In genomic region chr22:39734866-39735265, GRCh38 we compare ENCODE assay signal across 28 cellular contexts.
DNase-seq lines count a peak whose midpoint lies in the region; ATAC-seq, FAIRE-seq and TF ChIP-seq lines count a peak whose summit lies in the region.
"Had no signal": no experiment of that assay in that cellular context is flagged by ENCODE, and none has a peak within 500 bp of the region (broad histone marks: within the 10 kb centered on the region; RNA-seq: fewer than 3 reads in every experiment).

No MANE protein-coding gene starts in this region.

- no peak overlapping the region for H4K91ac ChIP-seq in mesenchymal stem cell (ENCODE audit: low read length)

- no peak overlapping the region for H3K18ac ChIP-seq in mesenchymal stem cell (ENCODE audit: low read depth in 1 of 2, low read length in 2 of 2)

- H3K4me1 ChIP-seq in HEK293 (ENCODE audit: control insufficient read depth, insufficient read depth, low read length) (no peaks in the 10 kb centered on the region), mesenchymal stem cell (ENCODE audit: control insufficient read depth, insufficient read depth, low read depth, low read length) (no peaks in the 10 kb centered on the region), vagina (no peaks in the 10 kb centered on the region), A673 (ENCODE audit: insufficient read depth, low read length, poor library complexity, severe bottlenecking) (no peaks in the 10 kb centered on the region)
- H3K4me1 ChIP-seq: A549, BE2C had no signal

- H3K27me3 ChIP-seq in mesenchymal stem cell (ENCODE audit: control insufficient read depth in 1 of 2, insufficient read depth in 1 of 2, low read length in 2 of 2), result peaks cover 46 to 63% of the 10 kb centered on the region in 2 experiments
- no peaks in the 10 kb centered on the region for H3K27me3 ChIP-seq in vagina
- peaks cover 8% of the 10 kb centered on the region for H3K27me3 ChIP-seq in A673 (replicated peaks; ENCODE audit: insufficient read depth, low read depth, low read length, poor library complexity)
- H3K27me3 ChIP-seq: BLaER1 had no signal

- H3K4me3 ChIP-seq in HEK293 (ENCODE audit: low read depth, low read length), result no peak overlapping the region
- H3K4me3 ChIP-seq in mesenchymal stem cell (ENCODE audit: insufficient read depth in 1 of 2, low read depth in 1 of 2, low read length in 2 of 2), result no peak overlapping the region
- no peak overlapping the region for H3K4me3 ChIP-seq in vagina
- no peak overlapping the region for H3K4me3 ChIP-seq in A673 (ENCODE audit: low read depth, low read length, poor library complexity, severe bottlenecking)
- H3K4me3 ChIP-seq: A549, BLaER1, GM12878 had no signal

- H3K23ac ChIP-seq in mesenchymal stem cell (ENCODE audit: low read length in 2 of 2), result no peak overlapping the region

- H3K9me3 ChIP-seq in HEK293 (ENCODE audit: control insufficient read depth, insufficient read depth, low read depth, low read length) (no peaks in the 10 kb centered on the region), mesenchymal stem cell (ENCODE audit: control insufficient read depth, low read length) (peaks cover 5% of the 10 kb centered on the region), vagina (no peaks in the 10 kb centered on the region), A673 (ENCODE audit: low read depth, low read length, poor library complexity, severe bottlenecking) (no peaks in the 10 kb centered on the region)
- H3K9me3 ChIP-seq: BE2C had no signal

- peak overlapping the region; percentile 36 for H3K27ac Mint-ChIP-seq in activated naive CD8-positive, alpha-beta T cell treated with anti-CD3 and anti-CD28 coated beads for 36 hours
- H3K27ac Mint-ChIP-seq in activated naive CD8-positive, alpha-beta T cell treated with anti-CD3 and anti-CD28 coated beads, Interleukin-2, amount 50 U/mL, for 24 hours, result no peak overlapping the region
- H3K27ac Mint-ChIP-seq: CD4-positive, alpha-beta memory T cell had no signal

- H3K36me3 ChIP-seq in HEK293 (ENCODE audit: control insufficient read depth in 2 of 2, insufficient read depth in 1 of 2, low read length in 2 of 2) (no peaks in the 10 kb centered on the region), mesenchymal stem cell (ENCODE audit: control insufficient read depth in 1 of 2, insufficient read depth in 2 of 2, low read depth in 1 of 2, low read length in 2 of 2) (no peaks in the 10 kb centered on the region), vagina (no peaks in the 10 kb centered on the region), A673 (ENCODE audit: insufficient read depth, low read length, poor library complexity, severe bottlenecking) (no peaks in the 10 kb centered on the region)
- H3K36me3 ChIP-seq: BE2C, BLaER1 had no signal

- no peak overlapping the region for H3K4ac ChIP-seq in mesenchymal stem cell (ENCODE audit: low read depth in 1 of 2, low read length in 2 of 2)

- POLR2A ChIA-PET in HEK293 (lab: Yijun Ruan, JAX), result interaction anchor here (0.6 kb wide), 1 partner anchor 1216 kb away, joined by 4 read pairs; the partner anchor contains the start of gene RBX1
- POLR2A ChIA-PET in A673 (lab: Charles Lee; ENCODE audit: low non-redundant PET), result no interaction called here

- no peak for DNase-seq in activated naive CD8-positive, alpha-beta T cell treated with anti-CD3 and anti-CD28 coated beads for 36 hours
- no peak for DNase-seq in activated naive CD8-positive, alpha-beta T cell treated with anti-CD3 and anti-CD28 coated beads, Interleukin-2, amount 50 U/mL, for 24 hours
- DNase-seq in mesenchymal stem cell, result no peak
- peak; percentile 47 to 52 for DNase-seq in vagina (ENCODE audit: extremely low spot score in 2 of 2)
- no peak for DNase-seq in A673 (ENCODE audit: low spot score)
- no peak for DNase-seq in urothelium cell line (ENCODE audit: low spot score)
- DNase-seq: ACHN; BE2C; C1 segment of cervical spinal cord; CD4-positive, alpha-beta memory T cell; CD4-positive, CD25-positive, alpha-beta regulatory T cell; CD8-positive, alpha-beta memory T cell; COR-L47; DMS 273 treated with DMSO at 0.1 percent for 48 hours; DMS153; DMS53; DMS79; DND-41; EL; GDM1 had no signal

- H2BK12ac ChIP-seq in mesenchymal stem cell (ENCODE audit: low read length in 2 of 2), result no peak overlapping the region

- TF ChIP-seq CTCF in HEK293 (tag by site-specific recombination; IDR thresholded peaks at IDR 0.05), result no peak
- TF ChIP-seq CTCF in vagina (IDR thresholded peaks at IDR 0.05), result no peak
- TF ChIP-seq CTCF in A673 (conservative IDR thresholded peaks at IDR 0.05; ENCODE audit: low read depth, low read length), result no peak

- H3K4me3 Mint-ChIP-seq in activated naive CD8-positive, alpha-beta T cell treated with anti-CD3 and anti-CD28 coated beads for 36 hours, result no peak overlapping the region
- H3K4me3 Mint-ChIP-seq in activated naive CD8-positive, alpha-beta T cell treated with anti-CD3 and anti-CD28 coated beads, Interleukin-2, amount 50 U/mL, for 24 hours, result no peak overlapping the region
- H3K4me3 Mint-ChIP-seq: CD14-positive monocyte; CD4-positive, alpha-beta memory T cell; CD4-positive, CD25-positive, alpha-beta regulatory T cell; CD8-positive, alpha-beta memory T cell had no signal

- BruUV-seq in A673 (replicated peaks; lab: Mats Ljungman, UMichigan), result no TSS peak

- no peak overlapping the region for H3K4me2 ChIP-seq in mesenchymal stem cell (ENCODE audit: low read length, poor library complexity, severe bottlenecking)
- H3K4me2 ChIP-seq: A549, BLaER1 had no signal

- peaks cover 1% of the 10 kb centered on the region for H3K9me3 Mint-ChIP-seq in activated naive CD8-positive, alpha-beta T cell treated with anti-CD3 and anti-CD28 coated beads for 36 hours
- H3K9me3 Mint-ChIP-seq in activated naive CD8-positive, alpha-beta T cell treated with anti-CD3 and anti-CD28 coated beads, Interleukin-2, amount 50 U/mL, for 24 hours, result no peaks in the 10 kb centered on the region

- no peak for TF ChIP-seq POLR2A in vagina (IDR thresholded peaks at IDR 0.05)

- H3K27me3 Mint-ChIP-seq in activated naive CD8-positive, alpha-beta T cell treated with anti-CD3 and anti-CD28 coated beads for 36 hours, result peaks cover 6% of the 10 kb centered on the region
- H3K27me3 Mint-ChIP-seq in activated naive CD8-positive, alpha-beta T cell treated with anti-CD3 and anti-CD28 coated beads, Interleukin-2, amount 50 U/mL, for 24 hours, result peaks cover 3% of the 10 kb centered on the region

- ATAC-seq in activated naive CD8-positive, alpha-beta T cell treated with anti-CD3 and anti-CD28 coated beads, Interleukin-2, amount 50 U/mL, for 24 hours, result no peak
- ATAC-seq: A549, GM12878 had no signal

- H3K14ac ChIP-seq in mesenchymal stem cell (ENCODE audit: low read length in 2 of 2), result no peak overlapping the region

- H4K8ac ChIP-seq in mesenchymal stem cell (ENCODE audit: low read length), result no peak overlapping the region

- 82% methylated on average over 5 of the region's 5 CpGs for WGBS in mesenchymal stem cell

- H2AK5ac ChIP-seq in mesenchymal stem cell (ENCODE audit: low read length, severe bottlenecking), result no peak overlapping the region

- H3K27ac ChIP-seq in HEK293 (ENCODE audit: extremely low read depth, low read depth, low read length) (no peak overlapping the region), mesenchymal stem cell (ENCODE audit: low read length, poor library complexity, severe bottlenecking) (no peak overlapping the region), vagina (no peak overlapping the region), A673 (ENCODE audit: low read depth, low read length, poor library complexity, severe bottlenecking) (no peak overlapping the region)
- H3K27ac ChIP-seq: 22Rv1, A549, BLaER1 had no signal

- CTCF ChIA-PET in HEK293 (lab: Yijun Ruan, JAX) (interaction anchor here (0.6 to 0.7 kb wide), 3 partner anchors 71 to 242 kb away, joined by 3 read pairs; no protein-coding TSS in a partner anchor), A673 (lab: Charles Lee) (no interaction called here)

- FAIRE-seq in urothelium cell line (lab: Jason Lieb, UNC), result no peak
- FAIRE-seq: A549, GM12878, GM12892, GM18507 had no signal

- H3K36me3 Mint-ChIP-seq in activated naive CD8-positive, alpha-beta T cell treated with anti-CD3 and anti-CD28 coated beads for 36 hours, result no peaks in the 10 kb centered on the region
- H3K36me3 Mint-ChIP-seq in activated naive CD8-positive, alpha-beta T cell treated with anti-CD3 and anti-CD28 coated beads, Interleukin-2, amount 50 U/mL, for 24 hours (ENCODE audit: low read depth), result no peaks in the 10 kb centered on the region
- H3K36me3 Mint-ChIP-seq: CD14-positive monocyte; CD4-positive, alpha-beta memory T cell; CD4-positive, CD25-positive, alpha-beta regulatory T cell had no signal

- H3K4me1 Mint-ChIP-seq in activated naive CD8-positive, alpha-beta T cell treated with anti-CD3 and anti-CD28 coated beads for 36 hours, result no peaks in the 10 kb centered on the region
- no peaks in the 10 kb centered on the region for H3K4me1 Mint-ChIP-seq in activated naive CD8-positive, alpha-beta T cell treated with anti-CD3 and anti-CD28 coated beads, Interleukin-2, amount 50 U/mL, for 24 hours
- H3K4me1 Mint-ChIP-seq: CD14-positive monocyte; CD4-positive, alpha-beta memory T cell; CD4-positive, CD25-positive, alpha-beta regulatory T cell; CD8-positive, alpha-beta memory T cell had no signal

- intact Hi-C loops in vagina (cut with DNase I) (no loop called here), A673 (cut with micrococcal nuclease; ENCODE audit: unreplicated experiment) (no loop called here)

- no peak overlapping the region for H2BK5ac ChIP-seq in mesenchymal stem cell (ENCODE audit: low read depth, low read length, poor library complexity, severe bottlenecking)

- no peaks in the 10 kb centered on the region for H3K79me1 ChIP-seq in mesenchymal stem cell (replicated peaks; ENCODE audit: low read length, poor library complexity, severe bottlenecking)

- no peak overlapping the region for H2BK15ac ChIP-seq in mesenchymal stem cell (ENCODE audit: low read depth, poor library complexity, severe bottlenecking)

- H2BK120ac ChIP-seq in mesenchymal stem cell (ENCODE audit: low read depth, low read length), result no peak overlapping the region

- no peak overlapping the region for H3K9ac ChIP-seq in mesenchymal stem cell (ENCODE audit: low read length)
- H3K9ac ChIP-seq: BLaER1 had no signal

- H2AFZ ChIP-seq in mesenchymal stem cell (ENCODE audit: low read depth, low read length), result peak overlapping the region; percentile 55

TF ChIP-seq in HEK293, 187 proteins besides CTCF, POLR2A, EP300 and RAD21:
- TF ChIP-seq, protein P1, sequence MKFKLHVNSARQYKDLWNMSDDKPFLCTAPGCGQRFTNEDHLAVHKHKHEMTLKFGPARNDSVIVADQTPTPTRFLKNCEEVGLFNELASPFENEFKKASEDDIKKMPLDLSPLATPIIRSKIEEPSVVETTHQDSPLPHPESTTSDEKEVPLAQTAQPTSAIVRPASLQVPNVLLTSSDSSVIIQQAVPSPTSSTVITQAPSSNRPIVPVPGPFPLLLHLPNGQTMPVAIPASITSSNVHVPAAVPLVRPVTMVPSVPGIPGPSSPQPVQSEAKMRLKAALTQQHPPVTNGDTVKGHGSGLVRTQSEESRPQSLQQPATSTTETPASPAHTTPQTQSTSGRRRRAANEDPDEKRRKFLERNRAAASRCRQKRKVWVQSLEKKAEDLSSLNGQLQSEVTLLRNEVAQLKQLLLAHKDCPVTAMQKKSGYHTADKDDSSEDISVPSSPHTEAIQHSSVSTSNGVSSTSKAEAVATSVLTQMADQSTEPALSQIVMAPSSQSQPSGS (tag by site-specific recombination; IDR thresholded peaks at IDR 0.05; ENCODE audit: low read depth), result peak; percentile 24; the same call in 1 of the 2 replicates
- TF ChIP-seq MYNN (tag by site-specific recombination; IDR thresholded peaks at IDR 0.05; ENCODE audit: borderline replicate concordance), result no peak

Comparison
In these comparisons a context has a peak if more than half of its experiments do, and no peak if none do; other contexts are left out.
1. DNase-seq: peak in vagina (2 of 2); none in activated naive CD8-positive, alpha-beta T cell treated with anti-CD3 and anti-CD28 coated beads for 36 hours (single experiment), activated naive CD8-positive, alpha-beta T cell treated with anti-CD3 and anti-CD28 coated beads, Interleukin-2, amount 50 U/mL, for 24 hours (single experiment), mesenchymal stem cell (single experiment), A673 (single experiment) and urothelium cell line (single experiment).